ENCODE assay signal across 20 cellular contexts in the genomic region with DNA sequence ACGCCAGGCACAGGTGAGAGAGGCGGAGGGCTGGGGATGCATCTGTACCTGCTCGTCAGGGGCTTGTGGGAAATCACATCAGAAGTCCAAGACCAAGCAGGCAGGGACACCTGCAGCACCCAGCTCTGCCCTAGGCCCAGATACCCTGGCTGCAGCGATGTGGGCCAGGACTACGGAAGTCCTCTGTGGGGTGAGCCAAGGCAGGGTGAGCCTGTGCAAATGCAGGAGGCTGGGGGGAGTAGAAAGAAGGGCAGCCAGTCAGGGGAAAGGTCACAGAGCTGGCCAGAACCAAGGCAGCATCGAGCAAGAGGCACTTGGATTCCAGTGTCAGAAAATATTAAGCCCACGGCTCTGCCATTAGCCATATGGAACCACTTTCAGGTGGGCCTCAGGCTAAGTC.
DNase-seq lines count a peak whose midpoint lies in the region; ATAC-seq and TF ChIP-seq lines count a peak whose summit lies in the region.
"Had no signal": no experiment of that assay in that cellular context is flagged by ENCODE, and none has a peak within 500 bp of the region (broad histone marks: within the 10 kb centered on the region; RNA-seq: fewer than 3 reads in every experiment).

No MANE protein-coding gene starts in this region.

- H3K36me3 ChIP-seq in heart left ventricle: no peaks in the 10 kb centered on the region
- no peaks in the 10 kb centered on the region for H3K36me3 ChIP-seq in right atrium auricular region
- H3K36me3 ChIP-seq in uterus: no peaks in the 10 kb centered on the region
- H3K36me3 ChIP-seq: ovary, thyroid gland had no signal

- H3K4me1 Mint-ChIP-seq in glutamatergic neuron (ENCODE audit: low read depth, unreplicated experiment) (peaks cover 44% of the 10 kb centered on the region), nephron progenitor cell (peaks cover 97% of the 10 kb centered on the region)
- H3K4me1 Mint-ChIP-seq: activated CD4-positive, alpha-beta memory T cell treated with anti-CD3 and anti-CD28 coated beads, Interleukin-2, amount 10 ng/mL, durations not matched to agents 7 days and 5 days; activated naive CD4-positive, alpha-beta T cell treated with anti-CD3 and anti-CD28 coated beads, Interleukin-2, amount 50 U/mL, for 24 hours had no signal

- H3K4me3 ChIP-seq in heart left ventricle (no peak overlapping the region), right atrium auricular region (no peak overlapping the region), uterus (no peak overlapping the region)
- H3K4me3 ChIP-seq: ovary, skin epidermis, thyroid gland had no signal

- H3K4me3 Mint-ChIP-seq in glutamatergic neuron (ENCODE audit: unreplicated experiment) (peak overlapping the region; percentile 45), nephron progenitor cell (peak overlapping the region; percentile 47)
- H3K4me3 Mint-ChIP-seq: activated CD4-positive, alpha-beta memory T cell treated with anti-CD3 and anti-CD28 coated beads, Interleukin-2, amount 10 ng/mL, durations not matched to agents 7 days and 5 days; activated naive CD4-positive, alpha-beta T cell treated with anti-CD3 and anti-CD28 coated beads, Interleukin-2, amount 50 U/mL, for 24 hours; activated T-cell treated with anti-CD3 and anti-CD28 coated beads, Interleukin-2, amount 50 U/mL, for 24 hours; T-helper 1 cell treated with Interleukin-12 subunit alpha and Interleukin-12 subunit beta and Interleukin-4 antibody, amounts not matched to agents 30 μg/mL and 1 μg/mL, for 36 hours had no signal

- no peak for TF ChIP-seq CTCF in heart left ventricle (IDR thresholded peaks at IDR 0.05)
- TF ChIP-seq CTCF in right atrium auricular region (IDR thresholded peaks at IDR 0.05): no peak
- no peak for TF ChIP-seq CTCF in glutamatergic neuron (IDR thresholded peaks at IDR 0.05; ENCODE audit: partially characterized antibody, unreplicated experiment)
- no peak for TF ChIP-seq CTCF in nephron progenitor cell (IDR thresholded peaks at IDR 0.05)
- no peak for TF ChIP-seq CTCF in uterus (IDR thresholded peaks at IDR 0.05)

- H3K27ac ChIP-seq in heart left ventricle (peak overlapping the region in 3 of 12 donors; percentile 17 to 91 (median 60)), right atrium auricular region (no peak overlapping the region), uterus (peak overlapping the region; percentile 47 to 73)
- H3K27ac ChIP-seq: ovary, thyroid gland had no signal

- H3K36me3 Mint-ChIP-seq in glutamatergic neuron (ENCODE audit: unreplicated experiment): no peaks in the 10 kb centered on the region
- H3K36me3 Mint-ChIP-seq in nephron progenitor cell (ENCODE audit: low read depth): peaks cover 12% of the 10 kb centered on the region
- H3K36me3 Mint-ChIP-seq: activated naive CD4-positive, alpha-beta T cell treated with anti-CD3 and anti-CD28 coated beads, Interleukin-2, amount 50 U/mL, for 24 hours had no signal

- H3K27me3 Mint-ChIP-seq in glutamatergic neuron (ENCODE audit: unreplicated experiment) (peaks cover 8% of the 10 kb centered on the region), nephron progenitor cell (ENCODE audit: low read depth, poor library complexity) (peaks cover 3% of the 10 kb centered on the region)
- H3K27me3 Mint-ChIP-seq: activated CD4-positive, alpha-beta memory T cell treated with anti-CD3 and anti-CD28 coated beads, Interleukin-2, amount 10 ng/mL, durations not matched to agents 7 days and 5 days had no signal

- no peaks in the 10 kb centered on the region for H3K27me3 ChIP-seq in heart left ventricle
- H3K27me3 ChIP-seq in right atrium auricular region: no peaks in the 10 kb centered on the region
- no peaks in the 10 kb centered on the region for H3K27me3 ChIP-seq in uterus
- H3K27me3 ChIP-seq: ovary, thyroid gland had no signal

- H3K9me3 ChIP-seq in heart left ventricle (no peaks in the 10 kb centered on the region), right atrium auricular region (no peaks in the 10 kb centered on the region), uterus (no peaks in the 10 kb centered on the region)
- H3K9me3 ChIP-seq: ovary, thyroid gland had no signal

- H3K4me1 ChIP-seq in heart left ventricle (peaks cover 0 to 75% (median 40%) of the 10 kb centered on the region in 12 donors), right atrium auricular region (peaks cover 0 to 50% of the 10 kb centered on the region in 2 donors), uterus (peaks cover 5 to 22% of the 10 kb centered on the region in 2 donors)

- peak in 3 of 4 donors; percentile 36 to 46 (median 43) for ATAC-seq in heart left ventricle

- H3K27ac Mint-ChIP-seq in glutamatergic neuron (ENCODE audit: unreplicated experiment) (peak overlapping the region; percentile 22), nephron progenitor cell (peak overlapping the region; percentile 98)
- H3K27ac Mint-ChIP-seq: activated CD4-positive, alpha-beta memory T cell treated with anti-CD3 and anti-CD28 coated beads, Interleukin-2, amount 10 ng/mL, durations not matched to agents 7 days and 5 days; activated naive CD4-positive, alpha-beta T cell treated with anti-CD3 and anti-CD28 coated beads, Interleukin-2, amount 50 U/mL, for 24 hours; activated T-cell treated with anti-CD3 and anti-CD28 coated beads, Interleukin-2, amount 50 U/mL, for 24 hours; T-helper 1 cell treated with Interleukin-12 subunit alpha and Interleukin-12 subunit beta and Interleukin-4 antibody, amounts not matched to agents 30 μg/mL and 1 μg/mL, for 36 hours had no signal

- H3K9me3 Mint-ChIP-seq in glutamatergic neuron (ENCODE audit: unreplicated experiment) (peaks cover 7% of the 10 kb centered on the region), nephron progenitor cell (peaks cover 4% of the 10 kb centered on the region)
- H3K9me3 Mint-ChIP-seq: activated CD4-positive, alpha-beta memory T cell treated with anti-CD3 and anti-CD28 coated beads, Interleukin-2, amount 10 ng/mL, durations not matched to agents 7 days and 5 days; activated naive CD4-positive, alpha-beta T cell treated with anti-CD3 and anti-CD28 coated beads, Interleukin-2, amount 50 U/mL, for 24 hours; activated T-cell treated with anti-CD3 and anti-CD28 coated beads, Interleukin-2, amount 50 U/mL, for 24 hours; T-helper 1 cell treated with Interleukin-12 subunit alpha and Interleukin-12 subunit beta and Interleukin-4 antibody, amounts not matched to agents 30 μg/mL and 1 μg/mL, for 36 hours had no signal

- 70 to 84% (median 76%) methylated on average over 7 of the region's 7 CpGs for WGBS in heart left ventricle, 4 donors

- DNase-seq in heart left ventricle: peak in 1 of 5 donors; percentile 46
- DNase-seq in right atrium auricular region (ENCODE audit: low spot score): no peak
- no peak for DNase-seq in glutamatergic neuron
- no peak for DNase-seq in nephron progenitor cell
- no peak for DNase-seq in uterus
- DNase-seq in cerebellum (ENCODE audit: low spot score): no peak
- DNase-seq in activated CD8-positive, alpha-beta memory T cell treated with anti-CD3 and anti-CD28 coated beads, Interleukin-2, amount 50 U/mL, for 48 hours: no peak
- no peak for DNase-seq in GOT3 (lab: John Stamatoyannopoulos, UW)
- DNase-seq: activated CD4-positive, alpha-beta memory T cell treated with anti-CD3 and anti-CD28 coated beads, Interleukin-2, amount 10 ng/mL, durations not matched to agents 7 days and 5 days; activated T-cell treated with anti-CD3 and anti-CD28 coated beads, Interleukin-2, amount 50 U/mL, for 24 hours; cortex of kidney; foreskin melanocyte; left colon; NCI-H146; NK-92 treated with Interleukin-12 subunit alpha and Interleukin-12 subunit beta, amount 100 ng/mL, for 24 hours; ovary; thyroid gland had no signal

- intact Hi-C loops in heart left ventricle (cut with DNase I): no loop called here
- intact Hi-C loops in uterus (cut with DNase I; ENCODE audit: low total_unique reads): no loop called here

- no peak for TF ChIP-seq POLR2A in heart left ventricle (IDR thresholded peaks at IDR 0.05)
- no peak for TF ChIP-seq POLR2A in uterus (IDR thresholded peaks at IDR 0.05)

Comparison
In these comparisons a context has a peak if more than half of its experiments do, and no peak if none do; other contexts are left out.
1. H3K27ac ChIP-seq: peak in uterus (2 of 2); none in right atrium auricular region (0 of 2).